ENCODE assay signal across 23 cellular contexts in genomic region chr1:31793586-31794285, GRCh38. TPM values are rescaled to one million over a fixed set of nuclear protein-coding genes. Genes with fewer than 3 reads are reported as not detected.
DNase-seq lines count a peak whose midpoint lies in the region; ATAC-seq and TF ChIP-seq lines count a peak whose summit lies in the region.
"Had no signal": no experiment of that assay in that cellular context is flagged by ENCODE, and none has a peak within 500 bp of the region (broad histone marks: within the 10 kb centered on the region; RNA-seq: fewer than 3 reads in every experiment).

No MANE protein-coding gene starts in this region.

- H2BK120ac ChIP-seq in neuronal stem cell (ENCODE audit: low read depth, low read length), result no peak overlapping the region

- intact Hi-C loops in natural killer cell (cut with micrococcal nuclease), result no loop called here
- intact Hi-C loops in A673 (cut with micrococcal nuclease; ENCODE audit: unreplicated experiment), result no loop called here

- H2BK12ac ChIP-seq in neuronal stem cell (ENCODE audit: low read length), result peak overlapping the region; percentile 95

- H2AK5ac ChIP-seq in neuronal stem cell (ENCODE audit: low read depth, low read length), result peak overlapping the region; percentile 84

- no peak overlapping the region for H4K91ac ChIP-seq in neuronal stem cell (ENCODE audit: low read depth, low read length, poor library complexity)

- H3K4me1 ChIP-seq in neuronal stem cell (ENCODE audit: control insufficient read depth in 2 of 2, insufficient read depth in 1 of 2, low read depth in 1 of 2, low read length in 2 of 2), result peaks cover 13 to 18% of the 10 kb centered on the region in 2 donors
- H3K4me1 ChIP-seq in A673 (ENCODE audit: insufficient read depth, low read length, poor library complexity, severe bottlenecking), result peaks cover 23% of the 10 kb centered on the region
- H3K4me1 ChIP-seq: testis had no signal

- ATAC-seq in natural killer cell treated with Interleukin-12 subunit alpha and Interleukin-12 subunit beta and Interleukin-15 and Interleukin-18, amount 100 ng/mL, for 72 hours, result no peak
- ATAC-seq in natural killer cell, result no peak
- ATAC-seq in activated CD4-positive, CD25-positive, alpha-beta regulatory T cell treated with anti-CD3 and anti-CD28 coated beads, Interleukin-2, amount 50 U/mL, for 24 hours, result no peak
- ATAC-seq: stimulated activated naive B cell treated with anti-CD40 and anti-IgM and Interleukin-4, amounts not matched to agents 10 μg/mL and 1 μg/mL and 100 μg/mL, for 72 hours had no signal

- H3K4me1 Mint-ChIP-seq in natural killer cell treated with Interleukin-12 subunit alpha and Interleukin-12 subunit beta and Interleukin-15 and Interleukin-18, amount 100 ng/mL, for 72 hours (ENCODE audit: low read depth in 2 of 2), result peaks cover 0 to 2% of the 10 kb centered on the region in 2 donors
- H3K4me1 Mint-ChIP-seq in natural killer cell, result peaks cover 0 to 15% of the 10 kb centered on the region in 2 donors

- TF ChIP-seq CTCF in natural killer cell (IDR thresholded peaks at IDR 0.05), result no peak
- TF ChIP-seq CTCF in coronary artery (IDR thresholded peaks at IDR 0.05), result no peak
- no peak for TF ChIP-seq CTCF in A673 (conservative IDR thresholded peaks at IDR 0.05; ENCODE audit: low read depth, low read length)

- H3K27ac ChIP-seq in coronary artery (no peak overlapping the region), neuronal stem cell (replicated peaks; ENCODE audit: low read length) (no peak overlapping the region), A673 (ENCODE audit: low read depth, low read length, poor library complexity, severe bottlenecking) (no peak overlapping the region)
- H3K27ac ChIP-seq: neutrophil, testis had no signal

- no peak overlapping the region for H3K18ac ChIP-seq in neuronal stem cell (ENCODE audit: low read length)

- H3K23ac ChIP-seq in neuronal stem cell (ENCODE audit: low read depth, low read length, poor library complexity), result peak overlapping the region; percentile 86

- POLR2A ChIA-PET in A673 (lab: Charles Lee; ENCODE audit: low non-redundant PET), result no interaction called here

- H3K36me3 Mint-ChIP-seq in natural killer cell treated with Interleukin-12 subunit alpha and Interleukin-12 subunit beta and Interleukin-15 and Interleukin-18, amount 100 ng/mL, for 72 hours, result no peaks in the 10 kb centered on the region
- H3K36me3 Mint-ChIP-seq in natural killer cell, result no peaks in the 10 kb centered on the region
- H3K36me3 Mint-ChIP-seq: CD4-positive, CD25-positive, alpha-beta regulatory T cell; stimulated activated naive B cell treated with anti-CD40 and anti-IgM and Interleukin-4, amounts not matched to agents 10 μg/mL and 1 μg/mL and 100 μg/mL, for 72 hours had no signal

- no peak overlapping the region for H4K8ac ChIP-seq in neuronal stem cell (ENCODE audit: low read depth, low read length)

- H3K27ac Mint-ChIP-seq in natural killer cell treated with Interleukin-12 subunit alpha and Interleukin-12 subunit beta and Interleukin-15 and Interleukin-18, amount 100 ng/mL, for 72 hours, result no peak overlapping the region
- no peak overlapping the region for H3K27ac Mint-ChIP-seq in natural killer cell
- H3K27ac Mint-ChIP-seq: CD4-positive, CD25-positive, alpha-beta regulatory T cell; dendritic cell treated with granulocyte-macrophage colony-stimulating factor and Interleukin-4, amounts not matched to agents 40 ng/mL and 50 ng/mL, for 4 days; stimulated activated naive B cell treated with anti-CD40 and anti-IgM and Interleukin-4, amounts not matched to agents 10 μg/mL and 1 μg/mL and 100 μg/mL, for 72 hours; T-helper 1 cell treated with Interleukin-12 subunit alpha and Interleukin-12 subunit beta and Interleukin-4 antibody, amounts not matched to agents 30 μg/mL and 1 μg/mL, for 36 hours had no signal

- peak; percentile 23 for DNase-seq in natural killer cell treated with Interleukin-12 subunit alpha and Interleukin-12 subunit beta and Interleukin-15 and Interleukin-18, amount 100 ng/mL, for 72 hours (ENCODE audit: low spot score)
- DNase-seq in natural killer cell (no peak), coronary artery (ENCODE audit: low spot score) (peak; percentile 61), neuronal stem cell (ENCODE audit: low spot score) (no peak), SIG-M5 treated with dmso at 0.1 percent for 504 hours (lab: John Stamatoyannopoulos, UW; ENCODE audit: unreplicated experiment) (no peak), A673 (ENCODE audit: low spot score) (no peak)
- DNase-seq: activated CD4-positive, alpha-beta T cell treated with anti-CD3 and anti-CD28 coated beads, Interleukin-2, amount 50 U/mL, for 1 hour; activated CD8-positive, alpha-beta memory T cell treated with anti-CD3 and anti-CD28 coated beads, Interleukin-2, amount 50 U/mL, for 4 hours; activated gamma-delta T cell treated with Interleukin-2 at 50 U/mL for 16 hours; amygdala; CD4-positive, CD25-positive, alpha-beta regulatory T cell; NCI-H1048; NCI-H187 treated with DMSO at 0.1 percent for 48 hours; NCI-H2227 treated with DMSO at 0.1 percent for 48 hours; NCI-H748 treated with DMSO at 0.1 percent for 48 hours; stimulated activated CD4-positive, alpha-beta T cell treated with anti-CD3 and anti-CD28 coated beads, Interleukin-4, amount 100 ng/mL, for 1 hour; stimulated activated naive B cell treated with anti-CD40 and anti-IgM and Interleukin-4, amounts not matched to agents 10 μg/mL and 1 μg/mL and 100 μg/mL, for 72 hours; testis had no signal

- H2AFZ ChIP-seq in neuronal stem cell (ENCODE audit: low read length), result no peak overlapping the region

- H3K4me3 ChIP-seq in coronary artery, result no peak overlapping the region
- no peak overlapping the region for H3K4me3 ChIP-seq in neuronal stem cell (ENCODE audit: low read length in 2 of 2)
- H3K4me3 ChIP-seq in A673 (ENCODE audit: low read depth, low read length, poor library complexity, severe bottlenecking), result no peak overlapping the region
- H3K4me3 ChIP-seq: HAP-1, testis had no signal

- CTCF ChIA-PET in A673 (lab: Charles Lee), result no interaction called here

- peak overlapping the region; percentile 62 for H2BK15ac ChIP-seq in neuronal stem cell (ENCODE audit: low read length)

- H3K4me2 ChIP-seq in neuronal stem cell (ENCODE audit: insufficient read depth, low read length, poor library complexity, severe bottlenecking), result no peak overlapping the region

- no peaks in the 10 kb centered on the region for H3K9me3 Mint-ChIP-seq in natural killer cell treated with Interleukin-12 subunit alpha and Interleukin-12 subunit beta and Interleukin-15 and Interleukin-18, amount 100 ng/mL, for 72 hours
- no peaks in the 10 kb centered on the region for H3K9me3 Mint-ChIP-seq in natural killer cell
- H3K9me3 Mint-ChIP-seq: dendritic cell treated with granulocyte-macrophage colony-stimulating factor and Interleukin-4, amounts not matched to agents 40 ng/mL and 50 ng/mL, for 4 days; stimulated activated naive B cell treated with anti-CD40 and anti-IgM and Interleukin-4, amounts not matched to agents 10 μg/mL and 1 μg/mL and 100 μg/mL, for 72 hours; T-helper 1 cell treated with Interleukin-12 subunit alpha and Interleukin-12 subunit beta and Interleukin-4 antibody, amounts not matched to agents 30 μg/mL and 1 μg/mL, for 36 hours had no signal

- BruUV-seq in A673 (replicated peaks; lab: Mats Ljungman, UMichigan), result no TSS peak

- no peaks in the 10 kb centered on the region for H3K36me3 ChIP-seq in neuronal stem cell (replicated peaks in 1 of 2; ENCODE audit: control insufficient read depth in 2 of 2, insufficient read depth in 2 of 2, low read length in 2 of 2)
- no peaks in the 10 kb centered on the region for H3K36me3 ChIP-seq in A673 (ENCODE audit: insufficient read depth, low read length, poor library complexity, severe bottlenecking)
- H3K36me3 ChIP-seq: HAP-1, neutrophil had no signal

- no peaks in the 10 kb centered on the region for H3K79me1 ChIP-seq in neuronal stem cell (ENCODE audit: low read depth, low read length)

- H3K4ac ChIP-seq in neuronal stem cell (ENCODE audit: low read length), result no peak overlapping the region

- no CpG with 5 or more reads among the region's 13 CpGs for WGBS in neuronal stem cell (ENCODE audit: extremely low coverage in 2 of 2, insufficient read length in 2 of 2, insufficient replicate concordance in 1 of 2), 2 donors

- H3K9ac ChIP-seq in neuronal stem cell (ENCODE audit: low read depth, low read length, poor library complexity), result peak overlapping the region; percentile 10

- no peak overlapping the region for H2BK5ac ChIP-seq in neuronal stem cell (ENCODE audit: low read length)

- H3K27me3 ChIP-seq in neuronal stem cell (ENCODE audit: control insufficient read depth in 3 of 3, insufficient read depth in 3 of 3, low read depth in 1 of 3, low read length in 3 of 3) (peaks cover 0 to 31% (median 0%) of the 10 kb centered on the region in 3 experiments), A673 (replicated peaks; ENCODE audit: insufficient read depth, low read depth, low read length, poor library complexity) (no peaks in the 10 kb centered on the region)
- H3K27me3 ChIP-seq: testis had no signal

- no peak overlapping the region for H3K4me3 Mint-ChIP-seq in natural killer cell treated with Interleukin-12 subunit alpha and Interleukin-12 subunit beta and Interleukin-15 and Interleukin-18, amount 100 ng/mL, for 72 hours
- H3K4me3 Mint-ChIP-seq in natural killer cell, result no peak overlapping the region
- H3K4me3 Mint-ChIP-seq: CD4-positive, CD25-positive, alpha-beta regulatory T cell; dendritic cell treated with granulocyte-macrophage colony-stimulating factor and Interleukin-4, amounts not matched to agents 40 ng/mL and 50 ng/mL, for 4 days; stimulated activated naive B cell treated with anti-CD40 and anti-IgM and Interleukin-4, amounts not matched to agents 10 μg/mL and 1 μg/mL and 100 μg/mL, for 72 hours; T-helper 1 cell treated with Interleukin-12 subunit alpha and Interleukin-12 subunit beta and Interleukin-4 antibody, amounts not matched to agents 30 μg/mL and 1 μg/mL, for 36 hours had no signal

- peaks cover 0 to 3% of the 10 kb centered on the region in 2 donors for H3K27me3 Mint-ChIP-seq in natural killer cell treated with Interleukin-12 subunit alpha and Interleukin-12 subunit beta and Interleukin-15 and Interleukin-18, amount 100 ng/mL, for 72 hours
- no peaks in the 10 kb centered on the region for H3K27me3 Mint-ChIP-seq in natural killer cell (ENCODE audit: low read depth in 2 of 2)

- no peak overlapping the region for H3K14ac ChIP-seq in neuronal stem cell (ENCODE audit: low read length)

- H3K9me3 ChIP-seq in neuronal stem cell (replicated peaks in 1 of 2; ENCODE audit: control insufficient read depth in 2 of 2, insufficient read depth in 1 of 2, low read depth in 1 of 2, low read length in 2 of 2) (no peaks in the 10 kb centered on the region), A673 (ENCODE audit: low read depth, low read length, poor library complexity, severe bottlenecking) (no peaks in the 10 kb centered on the region)
- H3K9me3 ChIP-seq: HAP-1, neutrophil, testis had no signal

RNA-seq across cellular contexts. Expression of gene SPOCD1, which starts 22.1 kb away (rescaled TPM):
- total RNA-seq in natural killer cell treated with Interleukin-12 subunit alpha and Interleukin-12 subunit beta and Interleukin-15 and Interleukin-18, amount 100 ng/mL, for 72 hours, result not detected
- total RNA-seq in natural killer cell (under 1 TPM in 2 of 3 donors, not detected in 1; 0.54 to 0.68 TPM), A673 (2021) (0.58 and 0.85 TPM in 2 replicates)
- polyA plus RNA-seq in neuronal stem cell (2013, experiment 1 of 2), result 1.1 TPM
- 0.97 TPM for polyA plus RNA-seq in neuronal stem cell (2013, experiment 2 of 2)
- polyA plus RNA-seq: CD4-positive, CD25-positive, alpha-beta regulatory T cell had no signal

RNA-seq across cellular contexts. Expression of gene ADGRB2, which starts 29.6 kb away (rescaled TPM):
- 1 to 10 TPM in 1 of 2 donors, not detected in 1; 1.2 TPM for total RNA-seq in natural killer cell treated with Interleukin-12 subunit alpha and Interleukin-12 subunit beta and Interleukin-15 and Interleukin-18, amount 100 ng/mL, for 72 hours
- 10 to 100 TPM in 2 of 3 donors, 1 to 10 TPM in 1; 7.6 to 19.9 (median 12.8) TPM for total RNA-seq in natural killer cell
- polyA plus RNA-seq in neuronal stem cell (2013, experiment 1 of 2), result 25.2 TPM
- polyA plus RNA-seq in neuronal stem cell (2013, experiment 2 of 2), result 24.4 TPM
- 5.9 and 8.6 TPM in 2 replicates for total RNA-seq in A673 (2021)

Comparison
In these comparisons a context has a peak if more than half of its experiments do, and no peak if none do; other contexts are left out.
1. DNase-seq: peak in natural killer cell treated with Interleukin-12 subunit alpha and Interleukin-12 subunit beta and Interleukin-15 and Interleukin-18, amount 100 ng/mL, for 72 hours (single experiment) and coronary artery (single experiment); none in natural killer cell (single experiment), neuronal stem cell (single experiment), SIG-M5 treated with dmso at 0.1 percent for 504 hours (single experiment) and A673 (single experiment).